ENCODE assay signal across 8 cellular contexts in genomic region chr20:36604952-36605308, GRCh38. TPM values are rescaled to one million over a fixed set of nuclear protein-coding genes. Genes with fewer than 3 reads are reported as not detected.
A peak's percentile ranks its signal among the peaks of the same experiment; 100 is the strongest.
DNase-seq lines count a peak whose midpoint lies in the region; ATAC-seq and TF ChIP-seq lines count a peak whose summit lies in the region.

No MANE protein-coding gene starts in this region.

- DNase-seq in COLO668 (lab: John Stamatoyannopoulos, UW; ENCODE audit: unreplicated experiment) (peak; percentile 52), dorsolateral prefrontal cortex (peak in 7 of 10 donors; percentile 9 to 50 (median 32)), thyroid gland (peak; percentile 37 to 39), NCI-H2081 treated with DMSO at 0.1 percent for 48 hours (lab: John Stamatoyannopoulos, UW) (no peak)
- DNase-seq in T-helper 2 cell treated with Interferon-gamma antibody and Interleukin-4, amounts not matched to agents 5 μg/mL and 100 μg/mL, for 36 hours (ENCODE audit: low spot score), result peak; percentile 45

- intact Hi-C loops in dorsolateral prefrontal cortex (cut with DNase I) (loop anchor here (1.0 to 10.0 kb wide), 7 partner anchors 49 to 650 kb away; partner anchors contain the start of genes NDRG3 (in 2 of the 2) and SCAND1 (in 1 of the 2)), thyroid gland (cut with DNase I) (loop anchor here (5.0 to 10.0 kb wide), 3 partner anchors 48 to 150 kb away; no protein-coding TSS in a partner anchor)

- TF ChIP-seq CTCF in dorsolateral prefrontal cortex (IDR thresholded peaks at IDR 0.05 in 54 of 56, conservative IDR thresholded peaks at IDR 0.05 in 2 of 56; ENCODE audit: low read depth in 1 of 56, partially characterized antibody in 56 of 56), result no peak
- no peak for TF ChIP-seq CTCF in thyroid gland (IDR thresholded peaks at IDR 0.05)

- TF ChIP-seq POLR2A in thyroid gland (IDR thresholded peaks at IDR 0.05), result no peak

- H3K27me3 Mint-ChIP-seq in T-helper 2 cell treated with Interferon-gamma antibody and Interleukin-4, amounts not matched to agents 5 μg/mL and 100 μg/mL, for 36 hours (ENCODE audit: low read depth), result no peaks in the 10 kb centered on the region

- H3K4me3 Mint-ChIP-seq in T-helper 2 cell treated with Interferon-gamma antibody and Interleukin-4, amounts not matched to agents 5 μg/mL and 100 μg/mL, for 36 hours, result peak overlapping the region; percentile 98

- no peaks in the 10 kb centered on the region for H3K9me3 ChIP-seq in muscle layer of duodenum (ENCODE audit: control insufficient read depth in 1 of 2, low read length in 2 of 2)
- no peaks in the 10 kb centered on the region for H3K9me3 ChIP-seq in thyroid gland

- H3K4me1 Mint-ChIP-seq in T-helper 2 cell treated with Interferon-gamma antibody and Interleukin-4, amounts not matched to agents 5 μg/mL and 100 μg/mL, for 36 hours (ENCODE audit: low read depth), result peaks cover 26% of the 10 kb centered on the region

- H3K27ac ChIP-seq in dorsolateral prefrontal cortex (peak overlapping the region; percentile 73 to 99 (median 90)), muscle layer of duodenum (ENCODE audit: low read length) (peak overlapping the region; percentile 89), thyroid gland (peak overlapping the region; percentile 67 to 90 (median 78))

- peaks cover 31% of the 10 kb centered on the region for H3K36me3 Mint-ChIP-seq in T-helper 2 cell treated with Interferon-gamma antibody and Interleukin-4, amounts not matched to agents 5 μg/mL and 100 μg/mL, for 36 hours (ENCODE audit: low read depth)

- H3K27me3 ChIP-seq in dorsolateral prefrontal cortex (no peaks in the 10 kb centered on the region), muscle layer of duodenum (ENCODE audit: low read depth, low read length) (no peaks in the 10 kb centered on the region), thyroid gland (no peaks in the 10 kb centered on the region)

- 45 to 56% methylated on average over 14 of the region's 14 CpGs for WGBS in thyroid gland, 2 donors

- ATAC-seq in GM19452 (IDR thresholded peaks at IDR 0.05; ENCODE audit: unreplicated experiment) (peak; percentile 37), HG03520 (IDR thresholded peaks at IDR 0.05; ENCODE audit: unreplicated experiment) (peak; percentile 11)

- no peaks in the 10 kb centered on the region for H3K9me3 Mint-ChIP-seq in T-helper 2 cell treated with Interferon-gamma antibody and Interleukin-4, amounts not matched to agents 5 μg/mL and 100 μg/mL, for 36 hours

- peak overlapping the region; percentile 94 for H3K27ac Mint-ChIP-seq in T-helper 2 cell treated with Interferon-gamma antibody and Interleukin-4, amounts not matched to agents 5 μg/mL and 100 μg/mL, for 36 hours

- peak overlapping the region; percentile 27 to 100 (median 98) for H3K4me3 ChIP-seq in dorsolateral prefrontal cortex
- H3K4me3 ChIP-seq in muscle layer of duodenum (ENCODE audit: low read depth in 1 of 2, low read length in 2 of 2), result peak overlapping the region; percentile 44 to 96
- H3K4me3 ChIP-seq in thyroid gland (replicated peaks in 1 of 3), result no peak overlapping the region

- H3K36me3 ChIP-seq in muscle layer of duodenum (ENCODE audit: control insufficient read depth in 1 of 2, insufficient read depth in 2 of 2, low read length in 2 of 2) (peaks cover 15 to 21% of the 10 kb centered on the region in 2 donors), thyroid gland (peaks cover 7 to 15% of the 10 kb centered on the region in 2 donors)

- H3K4me1 ChIP-seq in muscle layer of duodenum (ENCODE audit: control insufficient read depth in 1 of 2, insufficient read depth in 2 of 2, low read length in 2 of 2), result peaks cover 12 to 16% of the 10 kb centered on the region in 2 donors
- H3K4me1 ChIP-seq in thyroid gland, result peaks cover 10 to 18% of the 10 kb centered on the region in 2 donors

RNA-seq across cellular contexts. Expression of gene RAB5IF, which starts 0.6 kb away (rescaled TPM):
- 10 to 100 TPM; 26.9 to 62.3 (median 46.7) TPM for total RNA-seq in dorsolateral prefrontal cortex
- 100 to 1,000 TPM in 2 of 4 donors, 10 to 100 TPM in 2; 56.9 to 105 (median 85.1) TPM for total RNA-seq in thyroid gland

RNA-seq across cellular contexts. Expression of gene TGIF2, which starts 31.5 kb away (rescaled TPM):
- total RNA-seq in dorsolateral prefrontal cortex (1 to 10 TPM in 119 of 120 experiments, under 1 TPM in 1; 0.83 to 9.9 (median 3.3) TPM), thyroid gland (10 to 100 TPM; 14.2 to 28.8 (median 18.9) TPM)

RNA-seq across cellular contexts. Expression of gene SLA2, which starts 41.1 kb away (rescaled TPM):
- total RNA-seq in dorsolateral prefrontal cortex, result 1 to 10 TPM in 10 of 120 experiments, under 1 TPM in 100, not detected in 10; 0.12 to 2.4 (median 0.45) TPM
- total RNA-seq in thyroid gland, result under 1 TPM; 0.13 to 0.50 (median 0.28) TPM

Comparison
In these comparisons a context has a peak if more than half of its experiments do, and no peak if none do; other contexts are left out.
1. H3K4me3 ChIP-seq: peak in dorsolateral prefrontal cortex (59 of 59) and muscle layer of duodenum (2 of 2); none in thyroid gland (0 of 3).
2. Peak in every context shown above with its lines, with median percentiles within 50 percentile points of each other: H3K27ac ChIP-seq.